Comparison of ENCODE assay signal across 10 cellular contexts in the genomic region with DNA sequence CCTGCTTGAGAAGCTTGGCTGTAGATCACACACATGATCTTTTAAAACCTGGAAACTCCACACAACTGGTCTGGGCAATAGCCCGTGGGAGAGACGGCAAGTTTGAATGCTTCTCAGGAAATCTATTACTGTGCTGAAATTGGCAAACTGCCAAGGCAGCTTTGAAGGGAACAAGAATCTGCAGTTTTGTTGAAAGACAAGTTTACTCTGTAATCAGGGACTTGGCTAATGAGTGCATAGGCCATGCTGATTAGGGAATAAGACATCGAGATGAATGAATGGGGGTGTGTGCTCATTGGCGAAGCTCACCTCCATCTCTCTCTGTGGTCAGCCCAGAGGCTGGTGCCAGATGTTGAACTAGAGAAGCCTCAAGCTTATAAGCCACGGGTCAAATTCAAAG.
DNase-seq lines count a peak whose midpoint lies in the region; ATAC-seq and TF ChIP-seq lines count a peak whose summit lies in the region.
"Had no signal": no experiment of that assay in that cellular context is flagged by ENCODE, and none has a peak within 500 bp of the region (broad histone marks: within the 10 kb centered on the region; RNA-seq: fewer than 3 reads in every experiment).

No MANE protein-coding gene starts in this region.

- no peaks in the 10 kb centered on the region for H3K9me3 ChIP-seq in PC-3 (ENCODE audit: low read length)
- no peaks in the 10 kb centered on the region for H3K9me3 ChIP-seq in neural progenitor cell (ENCODE audit: low read depth)
- no peaks in the 10 kb centered on the region for H3K9me3 ChIP-seq in left lung

- H3K27me3 ChIP-seq in PC-3 (ENCODE audit: low read length) (no peaks in the 10 kb centered on the region), neural progenitor cell (no peaks in the 10 kb centered on the region), left lung (peaks cover 0 to 39% of the 10 kb centered on the region in 2 donors)

- DNase-seq in NCI-H1694 treated with DMSO at 0.1 percent for 48 hours (lab: John Stamatoyannopoulos, UW) (peak; percentile 12), NCI-H1694 (lab: John Stamatoyannopoulos, UW) (no peak), PC-3 (peak; percentile 20), fibroblast of villous mesenchyme (ENCODE audit: low read depth) (peak; percentile 43), superior temporal gyrus (ENCODE audit: extremely low spot score) (peak; percentile 59), neural progenitor cell (ENCODE audit: low spot score) (no peak), left lung (no peak)
- DNase-seq: activated naive CD8-positive, alpha-beta T cell treated with anti-CD3 and anti-CD28 coated beads, Interleukin-2, amount 10 ng/mL, durations not matched to agents 7 days and 5 days; MV-4-11 had no signal

- H3K4me2 ChIP-seq in PC-3 (ENCODE audit: low read length) (no peak overlapping the region), neural progenitor cell (no peak overlapping the region)

- no peak overlapping the region for H2AFZ ChIP-seq in PC-3 (ENCODE audit: low read length)
- no peak overlapping the region for H2AFZ ChIP-seq in neural progenitor cell (replicated peaks)

- no TSS peak for BruUV-seq in PC-3 (replicated peaks; lab: Mats Ljungman, UMichigan)

- H3K9me2 ChIP-seq in PC-3 (replicated peaks; ENCODE audit: low read length), result no peaks in the 10 kb centered on the region

- no peaks in the 10 kb centered on the region for H3K9me3 Mint-ChIP-seq in neural progenitor cell
- H3K9me3 Mint-ChIP-seq: activated naive CD8-positive, alpha-beta T cell treated with anti-CD3 and anti-CD28 coated beads, Interleukin-2, amount 10 ng/mL, durations not matched to agents 7 days and 5 days had no signal

- H3F3A ChIP-seq in PC-3 (ENCODE audit: low read length, unreplicated experiment) (no peaks in the 10 kb centered on the region), neural progenitor cell (ENCODE audit: low read depth) (no peaks in the 10 kb centered on the region)

- H3K27ac ChIP-seq in PC-3 (ENCODE audit: low read length) (no peak overlapping the region), neural progenitor cell (no peak overlapping the region), left lung (no peak overlapping the region)

- H3K36me3 ChIP-seq in PC-3 (ENCODE audit: low read depth, low read length) (no peaks in the 10 kb centered on the region), neural progenitor cell (no peaks in the 10 kb centered on the region), left lung (no peaks in the 10 kb centered on the region)

- no peak overlapping the region for H3K4me3 Mint-ChIP-seq in neural progenitor cell
- H3K4me3 Mint-ChIP-seq: activated naive CD8-positive, alpha-beta T cell treated with anti-CD3 and anti-CD28 coated beads, Interleukin-2, amount 10 ng/mL, durations not matched to agents 7 days and 5 days had no signal

- H3K79me2 ChIP-seq in PC-3 (ENCODE audit: low read length) (no peaks in the 10 kb centered on the region), neural progenitor cell (ENCODE audit: low read depth) (no peaks in the 10 kb centered on the region)

- H3K9ac ChIP-seq in PC-3 (ENCODE audit: low read length) (no peak overlapping the region), neural progenitor cell (no peak overlapping the region)

- no peaks in the 10 kb centered on the region for H3K36me3 Mint-ChIP-seq in neural progenitor cell
- H3K36me3 Mint-ChIP-seq: activated naive CD8-positive, alpha-beta T cell treated with anti-CD3 and anti-CD28 coated beads, Interleukin-2, amount 10 ng/mL, durations not matched to agents 7 days and 5 days had no signal

- H3K27me3 Mint-ChIP-seq in neural progenitor cell (ENCODE audit: insufficient read depth, low read depth), result no peaks in the 10 kb centered on the region

- no peak overlapping the region for H3K27ac Mint-ChIP-seq in neural progenitor cell
- H3K27ac Mint-ChIP-seq: activated naive CD8-positive, alpha-beta T cell treated with anti-CD3 and anti-CD28 coated beads, Interleukin-2, amount 10 ng/mL, durations not matched to agents 7 days and 5 days had no signal

- H3K4me3 ChIP-seq in PC-3 (ENCODE audit: low read length), result no peak overlapping the region
- no peak overlapping the region for H3K4me3 ChIP-seq in fibroblast of villous mesenchyme (ENCODE audit: low read depth, low read length)
- H3K4me3 ChIP-seq in neural progenitor cell, result no peak overlapping the region
- H3K4me3 ChIP-seq in left lung, result no peak overlapping the region

- POLR2A ChIA-PET in PC-3 (lab: Charles Lee; ENCODE audit: unreplicated experiment), result no interaction called here

- CTCF ChIA-PET in PC-3 (lab: Charles Lee), result no interaction called here

- ATAC-seq in PC-3 (no peak), left lung (no peak), GM19023 (IDR thresholded peaks at IDR 0.05; ENCODE audit: unreplicated experiment) (no peak)

- H4K20me1 ChIP-seq in PC-3 (ENCODE audit: low read length) (0 out of 2 replicates have a peak, but pooled peaks cover 4% of the 10 kb centered on the region), neural progenitor cell (ENCODE audit: low read depth) (no peaks in the 10 kb centered on the region)

- intact Hi-C loops in PC-3 (cut with micrococcal nuclease), result no loop called here
- intact Hi-C loops in left lung (cut with DNase I), result no loop called here

- no peak for TF ChIP-seq CTCF in PC-3 (conservative IDR thresholded peaks at IDR 0.05; ENCODE audit: low read depth, low read length)
- no peak for TF ChIP-seq CTCF in fibroblast of villous mesenchyme (IDR thresholded peaks at IDR 0.05; ENCODE audit: insufficient read depth, low read depth, low read length)
- no peak for TF ChIP-seq CTCF in neural progenitor cell (IDR thresholded peaks at IDR 0.05)
- no peak for TF ChIP-seq CTCF in left lung (IDR thresholded peaks at IDR 0.05)

- H3K4me1 ChIP-seq in PC-3 (ENCODE audit: insufficient read depth, low read length), result peaks cover 16% of the 10 kb centered on the region
- peaks cover 4% of the 10 kb centered on the region for H3K4me1 ChIP-seq in neural progenitor cell
- H3K4me1 ChIP-seq in left lung, result no peaks in the 10 kb centered on the region

- H3K4me1 Mint-ChIP-seq in neural progenitor cell, result peaks cover 5% of the 10 kb centered on the region
- H3K4me1 Mint-ChIP-seq: activated naive CD8-positive, alpha-beta T cell treated with anti-CD3 and anti-CD28 coated beads, Interleukin-2, amount 10 ng/mL, durations not matched to agents 7 days and 5 days had no signal

Comparison
In these comparisons a context has a peak if more than half of its experiments do, and no peak if none do; other contexts are left out.
1. DNase-seq: peak in NCI-H1694 treated with DMSO at 0.1 percent for 48 hours (single experiment), PC-3 (single experiment), fibroblast of villous mesenchyme (single experiment) and superior temporal gyrus (single experiment); none in NCI-H1694 (single experiment), neural progenitor cell (single experiment) and left lung (0 of 2).